8 cellular contexts compared by ENCODE assay signal in the genomic region with DNA sequence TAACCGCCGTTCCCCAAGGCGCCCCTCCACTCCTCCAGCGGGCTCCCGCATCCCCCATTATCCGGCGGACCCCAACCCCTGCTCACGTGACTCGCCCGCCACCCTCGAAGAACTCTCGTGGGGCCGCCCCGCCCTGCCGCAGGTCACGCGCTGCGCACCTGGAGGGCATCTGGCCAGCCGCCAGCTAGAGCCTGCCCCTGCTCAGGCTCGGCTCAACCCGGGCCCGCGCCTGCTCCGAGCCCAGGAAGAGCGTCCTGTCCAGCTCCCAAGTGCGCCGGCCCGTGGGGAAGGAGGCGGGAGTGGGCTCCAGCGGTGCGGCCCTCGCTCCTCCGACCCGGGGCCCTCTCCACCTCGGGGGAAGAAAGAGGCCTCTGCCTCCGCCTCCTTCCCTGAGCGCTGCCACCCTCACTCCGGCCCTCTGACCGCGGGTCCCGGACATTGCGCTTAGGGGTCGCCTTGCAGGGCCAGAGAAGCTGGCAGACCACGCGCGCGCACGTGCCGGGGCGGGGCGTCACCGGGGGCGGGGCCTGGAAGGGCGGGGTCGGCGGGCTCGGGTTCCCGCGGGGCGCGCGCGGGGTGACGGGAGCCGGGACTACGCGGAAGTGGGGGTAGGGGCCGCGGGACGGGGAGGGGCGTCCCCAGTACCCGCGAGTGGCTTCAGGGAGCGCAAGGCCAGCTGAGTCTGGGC. TPM values are rescaled to one million over a fixed set of nuclear protein-coding genes. Genes with fewer than 3 reads are reported as not detected.
DNase-seq lines count a peak whose midpoint lies in the region; ATAC-seq, FAIRE-seq and TF ChIP-seq lines count a peak whose summit lies in the region.

No MANE protein-coding gene starts in this region.

- in situ Hi-C loops in KBM-7 (cut with MboI; ENCODE audit: low pct_unique_long_range_greater_than_20kb, low sequenced_read_pairs) = no loop called here

- TF ChIP-seq POLR2A in Raji (IDR thresholded peaks at IDR 0.05; ENCODE audit: insufficient read depth, low read depth, low read length) = peak; percentile 95

- TF ChIP-seq CTCF in neutrophil (IDR thresholded peaks at IDR 0.05) = peak; percentile 56

- H3K9ac ChIP-seq in subcutaneous abdominal adipose tissue (ENCODE audit: low read length in 5 of 5) = peak overlapping the region in 4 of 5 donors; percentile 73 to 86 (median 80)

- H3K4me1 ChIP-seq in neutrophil (ENCODE audit: control insufficient read depth in 1 of 2, insufficient read depth in 1 of 2, low read depth in 1 of 2, low read length in 1 of 2) = peaks cover 19 to 25% of the 10 kb centered on the region in 2 experiments
- peaks cover 0 to 22% (median 15%) of the 10 kb centered on the region in 5 donors for H3K4me1 ChIP-seq in subcutaneous abdominal adipose tissue (ENCODE audit: control insufficient read depth in 5 of 5, insufficient read depth in 5 of 5, low read length in 5 of 5)

- peak overlapping the region; percentile 97 to 100 for H3K4me3 ChIP-seq in neutrophil (ENCODE audit: low read depth in 1 of 2, low read length in 1 of 2)
- H3K4me3 ChIP-seq in subcutaneous abdominal adipose tissue (ENCODE audit: low read depth in 1 of 5, low read length in 5 of 5) = peak overlapping the region; percentile 73 to 85 (median 80)

- no peak for FAIRE-seq in frontal cortex (lab: Jason Lieb, UNC)

- ATAC-seq in GM21619 (IDR thresholded peaks at IDR 0.05; ENCODE audit: unreplicated experiment) = peak; percentile 52

- no peaks in the 10 kb centered on the region for H3K36me3 ChIP-seq in neutrophil
- H3K36me3 ChIP-seq in subcutaneous abdominal adipose tissue (ENCODE audit: control insufficient read depth in 5 of 5, insufficient read depth in 5 of 5, low read length in 5 of 5) = no peaks in the 10 kb centered on the region

- H3K27ac ChIP-seq in neutrophil (peak overlapping the region; percentile 91), subcutaneous abdominal adipose tissue (ENCODE audit: low read depth, low read length) (peak overlapping the region; percentile 69)

- no peaks in the 10 kb centered on the region for H3K9me3 ChIP-seq in neutrophil
- H3K9me3 ChIP-seq in subcutaneous abdominal adipose tissue (ENCODE audit: control insufficient read depth in 5 of 5, low read length in 5 of 5) = no peaks in the 10 kb centered on the region

- H3K27me3 ChIP-seq in neutrophil (no peaks in the 10 kb centered on the region), subcutaneous abdominal adipose tissue (ENCODE audit: control insufficient read depth in 5 of 5, insufficient read depth in 4 of 5, low read length in 5 of 5) (no peaks in the 10 kb centered on the region)

- peak; percentile 88 for DNase-seq in DMS153 treated with DMSO at 0.1 percent for 48 hours (lab: John Stamatoyannopoulos, UW; ENCODE audit: unreplicated experiment)
- peak; percentile 72 for DNase-seq in KBM-7
- peak; percentile 78 to 89 (median 86) for DNase-seq in activated naive CD4-positive, alpha-beta T cell (lab: John Stamatoyannopoulos, UW)
- DNase-seq in frontal cortex (ENCODE audit: low spot score in 2 of 2) = peak; percentile 92 to 95

RNA-seq across cellular contexts. Expression of a gene that starts 28.4 kb away (rescaled TPM):
- total RNA-seq in frontal cortex = 240 TPM

RNA-seq across cellular contexts. Expression of a gene that starts 28.9 kb away (rescaled TPM):
- total RNA-seq in frontal cortex = 3.3 TPM

Comparison
In these comparisons a context has a peak if more than half of its experiments do, and no peak if none do; other contexts are left out.
1. Peak in every context shown above with its lines: DNase-seq, ATAC-seq, H3K4me3 ChIP-seq and H3K27ac ChIP-seq.